In the genomic region with DNA sequence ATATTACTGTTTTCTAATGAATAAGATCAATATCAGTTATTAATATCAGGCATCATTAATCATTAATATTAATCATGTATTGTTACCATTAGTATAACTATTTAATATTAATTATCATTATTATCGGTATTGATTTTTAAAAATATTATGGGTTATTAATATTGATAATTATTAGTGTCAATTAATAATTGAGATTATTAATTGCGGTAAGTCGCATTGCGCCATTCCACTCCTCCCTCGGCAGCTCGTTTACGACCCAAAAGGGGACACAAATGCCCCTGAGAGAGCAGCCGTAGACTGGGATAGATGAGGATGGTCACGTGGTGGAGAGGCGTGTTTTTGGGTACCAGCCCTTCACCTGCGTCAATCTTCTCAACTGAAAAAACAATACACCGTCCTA, we compare ENCODE assay signal across 16 cellular contexts. TPM values are rescaled to one million over a fixed set of nuclear protein-coding genes. Genes with fewer than 3 reads are reported as not detected.
"Had no signal": no experiment of that assay in that cellular context is flagged by ENCODE, and none has a peak within 500 bp of the region (broad histone marks: within the 10 kb centered on the region; RNA-seq: fewer than 3 reads in every experiment).

No MANE protein-coding gene starts in this region.

RNA-seq across cellular contexts. Expression of a gene that starts 7.6 kb away (rescaled TPM):
- total RNA-seq: stomach, subcutaneous adipose tissue, suprapubic skin, temporal lobe, testis, thoracic aorta, thyroid gland, tibial nerve, transverse colon, upper lobe of left lung, upper lobe of right lung, ureter, urinary bladder, uterus, vagina had no signal
- polyA plus RNA-seq: stomach, thymus, urinary bladder had no signal

RNA-seq across cellular contexts. Expression of a gene that starts 52.8 kb away (rescaled TPM):
- total RNA-seq: stomach, subcutaneous adipose tissue, suprapubic skin, temporal lobe, testis, thoracic aorta, thyroid gland, tibial nerve, transverse colon, upper lobe of left lung, upper lobe of right lung, ureter, urinary bladder, uterus, vagina had no signal
- polyA plus RNA-seq: stomach, thymus, urinary bladder had no signal
